ENCODE assay signal across 1 cellular context in the genomic region with DNA sequence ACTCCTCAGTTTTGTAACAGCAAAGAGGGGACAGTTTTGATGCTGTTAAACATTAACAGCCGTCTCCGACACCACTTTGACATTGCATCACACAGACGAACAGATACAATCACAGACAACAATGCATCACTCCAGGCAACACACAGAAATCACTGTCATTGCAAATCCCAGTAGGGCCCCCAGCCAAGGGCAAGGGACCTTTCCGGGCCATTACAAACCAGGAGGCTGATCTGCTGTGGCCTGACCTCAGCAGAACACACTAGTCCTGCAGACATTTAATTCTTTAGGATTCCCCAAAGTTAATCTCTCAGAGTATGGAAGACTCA.
TF ChIP-seq lines count a peak whose summit lies in the region.

No MANE protein-coding gene starts in this region.

TF ChIP-seq in GM12878, 131 proteins besides CTCF, POLR2A, EP300 and RAD21 (continued from another document):
- TF ChIP-seq, protein P1, sequence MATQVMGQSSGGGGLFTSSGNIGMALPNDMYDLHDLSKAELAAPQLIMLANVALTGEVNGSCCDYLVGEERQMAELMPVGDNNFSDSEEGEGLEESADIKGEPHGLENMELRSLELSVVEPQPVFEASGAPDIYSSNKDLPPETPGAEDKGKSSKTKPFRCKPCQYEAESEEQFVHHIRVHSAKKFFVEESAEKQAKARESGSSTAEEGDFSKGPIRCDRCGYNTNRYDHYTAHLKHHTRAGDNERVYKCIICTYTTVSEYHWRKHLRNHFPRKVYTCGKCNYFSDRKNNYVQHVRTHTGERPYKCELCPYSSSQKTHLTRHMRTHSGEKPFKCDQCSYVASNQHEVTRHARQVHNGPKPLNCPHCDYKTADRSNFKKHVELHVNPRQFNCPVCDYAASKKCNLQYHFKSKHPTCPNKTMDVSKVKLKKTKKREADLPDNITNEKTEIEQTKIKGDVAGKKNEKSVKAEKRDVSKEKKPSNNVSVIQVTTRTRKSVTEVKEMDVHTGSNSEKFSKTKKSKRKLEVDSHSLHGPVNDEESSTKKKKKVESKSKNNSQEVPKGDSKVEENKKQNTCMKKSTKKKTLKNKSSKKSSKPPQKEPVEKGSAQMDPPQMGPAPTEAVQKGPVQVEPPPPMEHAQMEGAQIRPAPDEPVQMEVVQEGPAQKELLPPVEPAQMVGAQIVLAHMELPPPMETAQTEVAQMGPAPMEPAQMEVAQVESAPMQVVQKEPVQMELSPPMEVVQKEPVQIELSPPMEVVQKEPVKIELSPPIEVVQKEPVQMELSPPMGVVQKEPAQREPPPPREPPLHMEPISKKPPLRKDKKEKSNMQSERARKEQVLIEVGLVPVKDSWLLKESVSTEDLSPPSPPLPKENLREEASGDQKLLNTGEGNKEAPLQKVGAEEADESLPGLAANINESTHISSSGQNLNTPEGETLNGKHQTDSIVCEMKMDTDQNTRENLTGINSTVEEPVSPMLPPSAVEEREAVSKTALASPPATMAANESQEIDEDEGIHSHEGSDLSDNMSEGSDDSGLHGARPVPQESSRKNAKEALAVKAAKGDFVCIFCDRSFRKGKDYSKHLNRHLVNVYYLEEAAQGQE (IDR thresholded peaks at IDR 0.05; ENCODE audit: low read depth, low read length) = no peak
- TF ChIP-seq, protein P2, sequence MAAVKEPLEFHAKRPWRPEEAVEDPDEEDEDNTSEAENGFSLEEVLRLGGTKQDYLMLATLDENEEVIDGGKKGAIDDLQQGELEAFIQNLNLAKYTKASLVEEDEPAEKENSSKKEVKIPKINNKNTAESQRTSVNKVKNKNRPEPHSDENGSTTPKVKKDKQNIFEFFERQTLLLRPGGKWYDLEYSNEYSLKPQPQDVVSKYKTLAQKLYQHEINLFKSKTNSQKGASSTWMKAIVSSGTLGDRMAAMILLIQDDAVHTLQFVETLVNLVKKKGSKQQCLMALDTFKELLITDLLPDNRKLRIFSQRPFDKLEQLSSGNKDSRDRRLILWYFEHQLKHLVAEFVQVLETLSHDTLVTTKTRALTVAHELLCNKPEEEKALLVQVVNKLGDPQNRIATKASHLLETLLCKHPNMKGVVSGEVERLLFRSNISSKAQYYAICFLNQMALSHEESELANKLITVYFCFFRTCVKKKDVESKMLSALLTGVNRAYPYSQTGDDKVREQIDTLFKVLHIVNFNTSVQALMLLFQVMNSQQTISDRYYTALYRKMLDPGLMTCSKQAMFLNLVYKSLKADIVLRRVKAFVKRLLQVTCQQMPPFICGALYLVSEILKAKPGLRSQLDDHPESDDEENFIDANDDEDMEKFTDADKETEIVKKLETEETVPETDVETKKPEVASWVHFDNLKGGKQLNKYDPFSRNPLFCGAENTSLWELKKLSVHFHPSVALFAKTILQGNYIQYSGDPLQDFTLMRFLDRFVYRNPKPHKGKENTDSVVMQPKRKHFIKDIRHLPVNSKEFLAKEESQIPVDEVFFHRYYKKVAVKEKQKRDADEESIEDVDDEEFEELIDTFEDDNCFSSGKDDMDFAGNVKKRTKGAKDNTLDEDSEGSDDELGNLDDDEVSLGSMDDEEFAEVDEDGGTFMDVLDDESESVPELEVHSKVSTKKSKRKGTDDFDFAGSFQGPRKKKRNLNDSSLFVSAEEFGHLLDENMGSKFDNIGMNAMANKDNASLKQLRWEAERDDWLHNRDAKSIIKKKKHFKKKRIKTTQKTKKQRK (IDR thresholded peaks at IDR 0.05; ENCODE audit: low read depth, low read length) = no peak
- no peak for TF ChIP-seq CHD1 (IDR thresholded peaks at IDR 0.05; ENCODE audit: low read depth, low read length)
- TF ChIP-seq, protein P3, sequence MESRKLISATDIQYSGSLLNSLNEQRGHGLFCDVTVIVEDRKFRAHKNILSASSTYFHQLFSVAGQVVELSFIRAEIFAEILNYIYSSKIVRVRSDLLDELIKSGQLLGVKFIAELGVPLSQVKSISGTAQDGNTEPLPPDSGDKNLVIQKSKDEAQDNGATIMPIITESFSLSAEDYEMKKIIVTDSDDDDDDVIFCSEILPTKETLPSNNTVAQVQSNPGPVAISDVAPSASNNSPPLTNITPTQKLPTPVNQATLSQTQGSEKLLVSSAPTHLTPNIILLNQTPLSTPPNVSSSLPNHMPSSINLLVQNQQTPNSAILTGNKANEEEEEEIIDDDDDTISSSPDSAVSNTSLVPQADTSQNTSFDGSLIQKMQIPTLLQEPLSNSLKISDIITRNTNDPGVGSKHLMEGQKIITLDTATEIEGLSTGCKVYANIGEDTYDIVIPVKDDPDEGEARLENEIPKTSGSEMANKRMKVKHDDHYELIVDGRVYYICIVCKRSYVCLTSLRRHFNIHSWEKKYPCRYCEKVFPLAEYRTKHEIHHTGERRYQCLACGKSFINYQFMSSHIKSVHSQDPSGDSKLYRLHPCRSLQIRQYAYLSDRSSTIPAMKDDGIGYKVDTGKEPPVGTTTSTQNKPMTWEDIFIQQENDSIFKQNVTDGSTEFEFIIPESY (IDR thresholded peaks at IDR 0.05) = no peak
